ENCODE assay signal across 16 cellular contexts in genomic region chr7:69439636-69440325, GRCh38.
DNase-seq lines count a peak whose midpoint lies in the region; ATAC-seq, FAIRE-seq and TF ChIP-seq lines count a peak whose summit lies in the region.
"Had no signal": no experiment of that assay in that cellular context is flagged by ENCODE, and none has a peak within 500 bp of the region (broad histone marks: within the 10 kb centered on the region; RNA-seq: fewer than 3 reads in every experiment).

No MANE protein-coding gene starts in this region.

- ATAC-seq in GM18868 (IDR thresholded peaks at IDR 0.05; ENCODE audit: unreplicated experiment) = peak; percentile 43
- ATAC-seq: A549, HCT116, HepG2 had no signal

- H3K27ac Mint-ChIP-seq in neural progenitor cell (no peak overlapping the region), nephron progenitor cell (no peak overlapping the region)

- WGBS in GM23248 (ENCODE audit: low coverage in 1 of 2, low lambda C conversion rate in 2 of 2, missing lambda C conversion rate in 2 of 2), 2 experiments = 90 to 93% methylated on average over 1 of the region's 1 CpG

- DNase-seq in bronchial epithelial cell (ENCODE audit: low read depth) = peak; percentile 3
- peak; percentile 14 for DNase-seq in foreskin melanocyte
- DNase-seq in GM23248 = no peak
- DNase-seq in neural progenitor cell (ENCODE audit: low spot score) = no peak
- DNase-seq in NCI-H526 treated with DMSO at 0.1 percent for 48 hours (lab: John Stamatoyannopoulos, UW) = no peak
- DNase-seq in nephron progenitor cell = no peak
- DNase-seq: DMS53 had no signal

- no peaks in the 10 kb centered on the region for H4K20me1 ChIP-seq in GM23248 (ENCODE audit: insufficient read depth)
- H4K20me1 ChIP-seq in neural progenitor cell (ENCODE audit: low read depth) = no peaks in the 10 kb centered on the region
- H4K20me1 ChIP-seq: BLaER1 had no signal

- in situ Hi-C loops in GM23248 (cut with MboI) = no loop called here

- H3F3A ChIP-seq in GM23248 (ENCODE audit: insufficient read depth) (0 out of 2 replicates have a peak, but pooled peaks cover 3% of the 10 kb centered on the region), neural progenitor cell (ENCODE audit: low read depth) (no peaks in the 10 kb centered on the region)

- no peaks in the 10 kb centered on the region for H3K9me3 ChIP-seq in GM23248 (ENCODE audit: low read depth)
- H3K9me3 ChIP-seq in neural progenitor cell (ENCODE audit: low read depth) = no peaks in the 10 kb centered on the region

- H2AFZ ChIP-seq in GM23248 = no peak overlapping the region
- H2AFZ ChIP-seq in neural progenitor cell (replicated peaks) = no peak overlapping the region

- no peaks in the 10 kb centered on the region for H3K36me3 Mint-ChIP-seq in neural progenitor cell
- H3K36me3 Mint-ChIP-seq in nephron progenitor cell (ENCODE audit: low read depth) = no peaks in the 10 kb centered on the region

- no peak overlapping the region for H3K4me2 ChIP-seq in GM23248 (ENCODE audit: unreplicated experiment)
- H3K4me2 ChIP-seq in neural progenitor cell = no peak overlapping the region
- H3K4me2 ChIP-seq: A549, BLaER1 had no signal

- no peak overlapping the region for H3K4me3 ChIP-seq in bronchial epithelial cell (ENCODE audit: low read depth, low read length)
- no peak overlapping the region for H3K4me3 ChIP-seq in GM23248
- H3K4me3 ChIP-seq in neural progenitor cell = no peak overlapping the region
- H3K4me3 ChIP-seq: A549, BLaER1 had no signal

- H3K9me3 Mint-ChIP-seq in neural progenitor cell = no peaks in the 10 kb centered on the region
- H3K9me3 Mint-ChIP-seq in nephron progenitor cell = peaks cover 13% of the 10 kb centered on the region

- TF ChIP-seq CTCF in bronchial epithelial cell (IDR thresholded peaks at IDR 0.05; ENCODE audit: insufficient read depth, low read length, severe bottlenecking) = no peak
- no peak for TF ChIP-seq CTCF in neural progenitor cell (IDR thresholded peaks at IDR 0.05)
- no peak for TF ChIP-seq CTCF in nephron progenitor cell (IDR thresholded peaks at IDR 0.05)

- H3K4me1 ChIP-seq in GM23248 (ENCODE audit: insufficient read depth) = no peaks in the 10 kb centered on the region
- H3K4me1 ChIP-seq in neural progenitor cell = no peaks in the 10 kb centered on the region
- H3K4me1 ChIP-seq: A549 had no signal

- no peak overlapping the region for H3K4me3 Mint-ChIP-seq in neural progenitor cell
- H3K4me3 Mint-ChIP-seq in nephron progenitor cell = no peak overlapping the region

- no peaks in the 10 kb centered on the region for H3K79me2 ChIP-seq in GM23248 (ENCODE audit: insufficient read depth)
- H3K79me2 ChIP-seq in neural progenitor cell (ENCODE audit: low read depth) = no peaks in the 10 kb centered on the region

- peaks cover 14% of the 10 kb centered on the region for H3K27me3 Mint-ChIP-seq in neural progenitor cell (ENCODE audit: insufficient read depth, low read depth)
- H3K27me3 Mint-ChIP-seq in nephron progenitor cell (ENCODE audit: low read depth, poor library complexity) = peaks cover 6% of the 10 kb centered on the region

- no peaks in the 10 kb centered on the region for H3K4me1 Mint-ChIP-seq in neural progenitor cell
- H3K4me1 Mint-ChIP-seq in nephron progenitor cell = peaks cover 6% of the 10 kb centered on the region

- FAIRE-seq in bronchial epithelial cell (lab: Jason Lieb, UNC) = no peak
- FAIRE-seq: A549, GM12891, GM19239, H54, HepG2, HTR-8/SVneo had no signal

- H3K9ac ChIP-seq in GM23248 (no peak overlapping the region), neural progenitor cell (no peak overlapping the region)
- H3K9ac ChIP-seq: BLaER1 had no signal

- H3K9me2 ChIP-seq in GM23248 (ENCODE audit: insufficient read depth) = no peaks in the 10 kb centered on the region

- H3K27ac ChIP-seq in GM23248 = no peak overlapping the region
- H3K27ac ChIP-seq in neural progenitor cell = no peak overlapping the region
- H3K27ac ChIP-seq: A549, BLaER1 had no signal

- H3K36me3 ChIP-seq in bronchial epithelial cell (ENCODE audit: control insufficient read depth, insufficient read depth, low read length) (no peaks in the 10 kb centered on the region), GM23248 (ENCODE audit: low read depth) (no peaks in the 10 kb centered on the region), neural progenitor cell (no peaks in the 10 kb centered on the region)
- H3K36me3 ChIP-seq: BLaER1 had no signal

- no peaks in the 10 kb centered on the region for H3K27me3 ChIP-seq in bronchial epithelial cell (ENCODE audit: control insufficient read depth, insufficient read depth, low read length)
- H3K27me3 ChIP-seq in GM23248 (replicated peaks; ENCODE audit: insufficient read depth) = no peaks in the 10 kb centered on the region
- H3K27me3 ChIP-seq in neural progenitor cell = no peaks in the 10 kb centered on the region
- H3K27me3 ChIP-seq: BLaER1 had no signal

Comparison
In these comparisons a context has a peak if more than half of its experiments do, and no peak if none do; other contexts are left out.
1. DNase-seq: peak in bronchial epithelial cell (single experiment) and foreskin melanocyte (single experiment); none in GM23248 (single experiment), neural progenitor cell (single experiment), NCI-H526 treated with DMSO at 0.1 percent for 48 hours (single experiment) and nephron progenitor cell (single experiment).